In genomic region chr5:84249918-84250635, GRCh38 we compare ENCODE assay signal across 12 cellular contexts.
DNase-seq lines count a peak whose midpoint lies in the region; ATAC-seq and TF ChIP-seq lines count a peak whose summit lies in the region.
"Had no signal": no experiment of that assay in that cellular context is flagged by ENCODE, and none has a peak within 500 bp of the region (broad histone marks: within the 10 kb centered on the region; RNA-seq: fewer than 3 reads in every experiment).

No MANE protein-coding gene starts in this region.

- H2AK5ac ChIP-seq in mesendoderm (ENCODE audit: low read length), result no peak overlapping the region

- no peak overlapping the region for H2BK120ac ChIP-seq in mesendoderm (ENCODE audit: low read depth, low read length)

- CTCF ChIA-PET in naive thymus-derived CD4-positive, alpha-beta T cell (lab: Charles Lee), result no interaction called here

- no peak overlapping the region for H3K56ac ChIP-seq in mesendoderm (ENCODE audit: low read length)

- H3K27me3 Mint-ChIP-seq in naive thymus-derived CD4-positive, alpha-beta T cell, result no peaks in the 10 kb centered on the region

- H3K4me2 ChIP-seq in mesendoderm (ENCODE audit: low read length), result no peak overlapping the region

- H2BK15ac ChIP-seq in mesendoderm (replicated peaks; ENCODE audit: low read depth), result no peak overlapping the region

- POLR2A ChIA-PET in naive thymus-derived CD4-positive, alpha-beta T cell (lab: Charles Lee), result no interaction called here

- no peak overlapping the region for H3K18ac ChIP-seq in mesendoderm (ENCODE audit: low read length)

- intact Hi-C loops in naive thymus-derived CD4-positive, alpha-beta T cell (cut with micrococcal nuclease), result loop anchor here in 1 of 2 donors (10.0 kb wide), 1 partner anchor 535 kb away; no protein-coding TSS in a partner anchor

- TF ChIP-seq CTCF in GM13977 (IDR thresholded peaks at IDR 0.05; ENCODE audit: extremely low read depth, insufficient read depth, missing control alignments), result no peak

- no peaks in the 10 kb centered on the region for H3K79me2 ChIP-seq in mesendoderm (ENCODE audit: control insufficient read depth, insufficient read depth, low read length)

- no peak overlapping the region for H3K4ac ChIP-seq in mesendoderm (ENCODE audit: low read depth, low read length)

- no peak overlapping the region for H3K23ac ChIP-seq in mesendoderm (ENCODE audit: low read length)

- H3K9me3 Mint-ChIP-seq in naive thymus-derived CD4-positive, alpha-beta T cell, result peaks cover 0 to 12% (median 0%) of the 10 kb centered on the region in 11 donors

- H3K4me1 ChIP-seq in mesendoderm (ENCODE audit: control insufficient read depth, low read depth, low read length), result no peaks in the 10 kb centered on the region
- no peaks in the 10 kb centered on the region for H3K4me1 ChIP-seq in naive thymus-derived CD4-positive, alpha-beta T cell (ENCODE audit: control insufficient read depth in 2 of 2, insufficient read depth in 2 of 2, low read length in 2 of 2)
- H3K4me1 ChIP-seq: right atrium auricular region had no signal

- H4K8ac ChIP-seq in mesendoderm (ENCODE audit: low read depth, low read length), result no peak overlapping the region

- no peak overlapping the region for H3K4me3 ChIP-seq in mesendoderm (ENCODE audit: low read length)
- no peak overlapping the region for H3K4me3 ChIP-seq in naive thymus-derived CD4-positive, alpha-beta T cell (ENCODE audit: low read length)
- H3K4me3 ChIP-seq: right atrium auricular region had no signal

- no peak overlapping the region for H4K5ac ChIP-seq in mesendoderm (ENCODE audit: low read length)

- no peak overlapping the region for H3K27ac Mint-ChIP-seq in naive thymus-derived CD4-positive, alpha-beta T cell

- H3K36me3 Mint-ChIP-seq in naive thymus-derived CD4-positive, alpha-beta T cell, result no peaks in the 10 kb centered on the region

- no peak overlapping the region for H3K4me3 Mint-ChIP-seq in naive thymus-derived CD4-positive, alpha-beta T cell

- in situ Hi-C loops in Caki2 (cut with HindIII; ENCODE audit: low pct_unique_long_range_greater_than_20kb, low sequenced_read_pairs) (no loop called here), GM13977 (cut with MboI; ENCODE audit: low pct_unique_long_range_greater_than_20kb, low sequenced_read_pairs, unreplicated experiment) (loop anchor here (25.0 kb wide), 1 partner anchor 513 kb away; no protein-coding TSS in a partner anchor)

- no peak overlapping the region for H3K9ac ChIP-seq in mesendoderm (ENCODE audit: low read length)

- no CpG with 5 or more reads among the region's 4 CpGs for WGBS in mesendoderm (ENCODE audit: extremely low coverage, insufficient coverage, low lambda C conversion rate)

- H2BK5ac ChIP-seq in mesendoderm (ENCODE audit: low read length), result no peak overlapping the region

- H3K9me3 ChIP-seq in naive thymus-derived CD4-positive, alpha-beta T cell (ENCODE audit: control insufficient read depth in 2 of 3, low read length in 3 of 3), result no peaks in the 10 kb centered on the region
- H3K9me3 ChIP-seq: right atrium auricular region had no signal

- H3K79me1 ChIP-seq in mesendoderm (ENCODE audit: low read length), result no peaks in the 10 kb centered on the region

- no peak overlapping the region for H3K27ac ChIP-seq in mesendoderm (ENCODE audit: low read depth, low read length)
- H3K27ac ChIP-seq in naive thymus-derived CD4-positive, alpha-beta T cell (ENCODE audit: low read depth, low read length), result no peak overlapping the region
- H3K27ac ChIP-seq: right atrium auricular region had no signal

- ATAC-seq in naive thymus-derived CD4-positive, alpha-beta T cell, result no peak

- no peaks in the 10 kb centered on the region for H3K36me3 ChIP-seq in mesendoderm (ENCODE audit: control insufficient read depth, insufficient read depth, low read length)
- no peaks in the 10 kb centered on the region for H3K36me3 ChIP-seq in naive thymus-derived CD4-positive, alpha-beta T cell (ENCODE audit: control insufficient read depth in 2 of 3, insufficient read depth in 3 of 3, low read length in 3 of 3)
- H3K36me3 ChIP-seq: right atrium auricular region had no signal

- H3K4me1 Mint-ChIP-seq in naive thymus-derived CD4-positive, alpha-beta T cell, result no peaks in the 10 kb centered on the region

- no peaks in the 10 kb centered on the region for H3K27me3 ChIP-seq in mesendoderm (ENCODE audit: insufficient read depth, low read length, poor library complexity)
- H3K27me3 ChIP-seq in naive thymus-derived CD4-positive, alpha-beta T cell (ENCODE audit: control insufficient read depth in 2 of 2, insufficient read depth in 2 of 2, low read length in 2 of 2), result no peaks in the 10 kb centered on the region
- H3K27me3 ChIP-seq: right atrium auricular region had no signal

- DNase-seq in Caki2 (ENCODE audit: low read depth) (peak; percentile 41), M059J (ENCODE audit: low read depth) (peak; percentile 78), brain pericyte (ENCODE audit: low read depth, low spot score) (peak; percentile 20), mesendoderm (peak; percentile 56), GM13977 (ENCODE audit: low spot score) (no peak), T-helper 9 cell (no peak)
- DNase-seq in naive thymus-derived CD4-positive, alpha-beta T cell, result no peak
- no peak for DNase-seq in activated naive CD4-positive, alpha-beta T cell (lab: John Stamatoyannopoulos, UW)
- DNase-seq: activated CD4-positive, CD25-positive, alpha-beta regulatory T cell; activated naive CD4-positive, alpha-beta T cell treated with Interleukin-2 at 50 U/mL for 16 hours; NCI-H1092 treated with DMSO at 0.1 percent for 48 hours had no signal

Comparison
In these comparisons a context has a peak if more than half of its experiments do, and no peak if none do; other contexts are left out.
1. DNase-seq: peak in Caki2 (single experiment), M059J (single experiment), brain pericyte (single experiment) and mesendoderm (single experiment); none in GM13977 (single experiment), naive thymus-derived CD4-positive, alpha-beta T cell (0 of 9), T-helper 9 cell (single experiment) and activated naive CD4-positive, alpha-beta T cell (0 of 4).